19 cellular contexts compared by ENCODE assay signal in genomic region chr9:98229620-98230019, GRCh38.
"Had no signal": no experiment of that assay in that cellular context is flagged by ENCODE, and none has a peak within 500 bp of the region (broad histone marks: within the 10 kb centered on the region; RNA-seq: fewer than 3 reads in every experiment).

No MANE protein-coding gene starts in this region.

- ATAC-seq: activated T-cell treated with anti-CD3 and anti-CD28 coated beads, Interleukin-2, amount 50 U/mL, for 4 hours; heart left ventricle; left ventricle myocardium superior; stimulated activated naive B cell treated with anti-CD40 and anti-IgM and Interleukin-4, amounts not matched to agents 10 μg/mL and 1 μg/mL and 100 μg/mL, for 72 hours had no signal

- DNase-seq: activated CD4-positive, alpha-beta T cell treated with anti-CD3 and anti-CD28 coated beads, Interleukin-2, amount 10 ng/mL, durations not matched to agents 24 days and 14 days; activated CD8-positive, alpha-beta memory T cell treated with anti-CD3 and anti-CD28 coated beads, Interleukin-2, amount 50 U/mL, for 4 hours; activated naive CD4-positive, alpha-beta T cell treated with anti-CD3 and anti-CD28 coated beads for 36 hours; activated T-cell treated with anti-CD3 and anti-CD28 coated beads, Interleukin-2, amount 50 U/mL, for 4 hours; brain microvascular endothelial cell; erythroblast; heart left ventricle; kidney glomerular epithelial cell; left ventricle myocardium superior; naive B cell; stimulated activated naive B cell treated with anti-CD40 and anti-IgM and Interleukin-4, amounts not matched to agents 10 μg/mL and 1 μg/mL and 100 μg/mL, for 72 hours; thyroid gland had no signal

- H3K9me3 Mint-ChIP-seq: activated CD4-positive, alpha-beta T cell treated with anti-CD3 and anti-CD28 coated beads, Interleukin-2, amount 10 ng/mL, durations not matched to agents 24 days and 14 days; activated naive CD4-positive, alpha-beta T cell treated with anti-CD3 and anti-CD28 coated beads for 36 hours; activated T-cell treated with anti-CD3 and anti-CD28 coated beads, Interleukin-2, amount 50 U/mL, for 4 hours; central memory CD8-positive, alpha-beta T cell; memory B cell; naive B cell; stimulated activated naive B cell treated with anti-CD40 and anti-IgM and Interleukin-4, amounts not matched to agents 10 μg/mL and 1 μg/mL and 100 μg/mL, for 72 hours; T-helper 2 cell treated with Interferon-gamma antibody and Interleukin-4, amounts not matched to agents 5 μg/mL and 100 μg/mL, for 36 hours had no signal

- H3K4me1 Mint-ChIP-seq: activated CD4-positive, alpha-beta T cell treated with anti-CD3 and anti-CD28 coated beads, Interleukin-2, amount 10 ng/mL, durations not matched to agents 24 days and 14 days; central memory CD8-positive, alpha-beta T cell; memory B cell; naive B cell had no signal

- H3K27me3 Mint-ChIP-seq: activated CD4-positive, alpha-beta T cell treated with anti-CD3 and anti-CD28 coated beads, Interleukin-2, amount 10 ng/mL, durations not matched to agents 24 days and 14 days; central memory CD8-positive, alpha-beta T cell; memory B cell; naive B cell; stimulated activated naive B cell treated with anti-CD40 and anti-IgM and Interleukin-4, amounts not matched to agents 10 μg/mL and 1 μg/mL and 100 μg/mL, for 72 hours had no signal

- H3K9me3 ChIP-seq: heart left ventricle, mucosa of descending colon, thyroid gland had no signal

- H3K4me1 ChIP-seq: heart left ventricle had no signal

- H3K4me3 ChIP-seq: coronary artery, heart left ventricle, mucosa of descending colon, thyroid gland had no signal

- H3K27ac Mint-ChIP-seq: activated CD4-positive, alpha-beta T cell treated with anti-CD3 and anti-CD28 coated beads, Interleukin-2, amount 10 ng/mL, durations not matched to agents 24 days and 14 days; activated naive CD4-positive, alpha-beta T cell treated with anti-CD3 and anti-CD28 coated beads for 36 hours; memory B cell; stimulated activated naive B cell treated with anti-CD40 and anti-IgM and Interleukin-4, amounts not matched to agents 10 μg/mL and 1 μg/mL and 100 μg/mL, for 72 hours; T-helper 2 cell treated with Interferon-gamma antibody and Interleukin-4, amounts not matched to agents 5 μg/mL and 100 μg/mL, for 36 hours had no signal

- H3K27ac ChIP-seq: brain microvascular endothelial cell, coronary artery, heart left ventricle had no signal

- FAIRE-seq: frontal cortex, TTC549 had no signal

- H3K4me3 Mint-ChIP-seq: activated CD4-positive, alpha-beta T cell treated with anti-CD3 and anti-CD28 coated beads, Interleukin-2, amount 10 ng/mL, durations not matched to agents 24 days and 14 days; activated naive CD4-positive, alpha-beta T cell treated with anti-CD3 and anti-CD28 coated beads for 36 hours; activated T-cell treated with anti-CD3 and anti-CD28 coated beads, Interleukin-2, amount 50 U/mL, for 4 hours; central memory CD8-positive, alpha-beta T cell; memory B cell; naive B cell; stimulated activated naive B cell treated with anti-CD40 and anti-IgM and Interleukin-4, amounts not matched to agents 10 μg/mL and 1 μg/mL and 100 μg/mL, for 72 hours; T-helper 2 cell treated with Interferon-gamma antibody and Interleukin-4, amounts not matched to agents 5 μg/mL and 100 μg/mL, for 36 hours had no signal

- H3K27me3 ChIP-seq: brain microvascular endothelial cell, heart left ventricle, thyroid gland had no signal
